In the genomic region with DNA sequence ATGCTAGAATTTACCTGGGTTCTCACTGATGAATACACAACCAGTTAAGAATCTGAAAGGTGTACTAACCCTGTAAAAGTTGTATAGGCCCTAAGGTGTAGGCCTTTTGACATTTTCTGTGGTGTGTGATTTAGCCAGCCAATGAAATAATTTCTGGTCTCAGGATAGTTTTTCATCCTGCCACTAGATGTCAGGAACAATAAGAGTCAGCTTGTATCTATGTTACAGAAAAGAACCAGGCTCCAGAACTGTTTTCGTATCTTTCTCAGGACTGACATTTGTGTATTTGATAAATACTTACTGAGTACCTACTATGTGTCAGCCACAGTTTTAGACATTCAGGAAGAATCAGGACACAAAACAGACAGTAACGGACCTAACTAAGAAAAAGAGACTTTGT, we compare ENCODE assay signal across 9 cellular contexts.
DNase-seq lines count a peak whose midpoint lies in the region; ATAC-seq and TF ChIP-seq lines count a peak whose summit lies in the region.
"Had no signal": no experiment of that assay in that cellular context is flagged by ENCODE, and none has a peak within 500 bp of the region (broad histone marks: within the 10 kb centered on the region; RNA-seq: fewer than 3 reads in every experiment).

No MANE protein-coding gene starts in this region.

- intact Hi-C loops in natural killer cell (cut with micrococcal nuclease): no loop called here

- TF ChIP-seq CTCF in GM23338 (conservative IDR thresholded peaks at IDR 0.05; ENCODE audit: low read depth in 2 of 2) (peak; percentile 64 to 73), endodermal cell (conservative IDR thresholded peaks at IDR 0.05) (peak; percentile 74), natural killer cell (IDR thresholded peaks at IDR 0.05) (no peak)

- no peaks in the 10 kb centered on the region for H4K20me1 ChIP-seq in GM23338 (replicated peaks; ENCODE audit: insufficient read depth)

- no peaks in the 10 kb centered on the region for H3K9me2 ChIP-seq in GM23338 (ENCODE audit: insufficient read depth)

- H3K36me3 Mint-ChIP-seq in GM23338 (ENCODE audit: low read depth) (no peaks in the 10 kb centered on the region; the same call in 1 of the 3 replicates), endodermal cell (ENCODE audit: low read depth) (no peaks in the 10 kb centered on the region), natural killer cell (no peaks in the 10 kb centered on the region)

- peaks cover 11% of the 10 kb centered on the region for H3K4me1 Mint-ChIP-seq in GM23338
- H3K4me1 Mint-ChIP-seq in endodermal cell: no peaks in the 10 kb centered on the region
- H3K4me1 Mint-ChIP-seq in natural killer cell: no peaks in the 10 kb centered on the region

- H3K36me3 ChIP-seq in GM23338 (ENCODE audit: insufficient read depth) (no peaks in the 10 kb centered on the region), endodermal cell (ENCODE audit: control insufficient read depth, insufficient read depth, low read length) (no peaks in the 10 kb centered on the region)
- H3K36me3 ChIP-seq: SJCRH30 had no signal

- ATAC-seq in GM23338 (peak; percentile 69), natural killer cell (no peak), GM21723 (IDR thresholded peaks at IDR 0.05; ENCODE audit: unreplicated experiment) (no peak)

- no peak overlapping the region for H3K9ac ChIP-seq in endodermal cell (ENCODE audit: extremely low read depth, low read length, poor library complexity, severe bottlenecking)

- H3K27ac Mint-ChIP-seq in GM23338 (no peak overlapping the region), endodermal cell (no peak overlapping the region), natural killer cell (no peak overlapping the region)

- H3K27me3 ChIP-seq in GM23338 (ENCODE audit: insufficient read depth) (no peaks in the 10 kb centered on the region), endodermal cell (ENCODE audit: control insufficient read depth, insufficient read depth, low read length, poor library complexity, severe bottlenecking) (no peaks in the 10 kb centered on the region)
- H3K27me3 ChIP-seq: SJCRH30 had no signal

- no peak overlapping the region for H3K27ac ChIP-seq in GM23338 (ENCODE audit: low read depth)
- H3K27ac ChIP-seq in endodermal cell (ENCODE audit: low read depth, low read length): no peak overlapping the region
- H3K27ac ChIP-seq: SJCRH30 had no signal

- H3K4me3 Mint-ChIP-seq in GM23338 (no peak overlapping the region), endodermal cell (no peak overlapping the region), natural killer cell (no peak overlapping the region)

- 94% methylated on average over 2 of the region's 2 CpGs; no CpG with 5 or more reads in 1 of the 2 experiments for WGBS in endodermal cell (ENCODE audit: insufficient coverage in 1 of 2, insufficient read length in 1 of 2), 2 experiments

- H2AFZ ChIP-seq in GM23338: no peak overlapping the region

- DNase-seq in EH (ENCODE audit: low read depth) (peak; percentile 69), GM23338 (ENCODE audit: low spot score) (peak; percentile 62), NCI-H146 treated with DMSO at 0.1 percent for 48 hours (lab: John Stamatoyannopoulos, UW; ENCODE audit: unreplicated experiment) (peak; percentile 56), endodermal cell (no peak), pons (ENCODE audit: low spot score) (peak; percentile 69), natural killer cell (no peak), NOMO-1 (lab: John Stamatoyannopoulos, UW; ENCODE audit: unreplicated experiment in 2 of 2) (no peak)

- H3K9me3 Mint-ChIP-seq in GM23338 (no peaks in the 10 kb centered on the region), endodermal cell (peaks cover 2% of the 10 kb centered on the region), natural killer cell (peaks cover 0 to 7% of the 10 kb centered on the region in 2 donors)

- no peaks in the 10 kb centered on the region for H3K9me3 ChIP-seq in endodermal cell (ENCODE audit: control insufficient read depth, low read length)
- H3K9me3 ChIP-seq: SJCRH30 had no signal

- no peak overlapping the region for H3K4me3 ChIP-seq in GM23338
- H3K4me3 ChIP-seq in endodermal cell (ENCODE audit: low read length): no peak overlapping the region
- H3K4me3 ChIP-seq: SJCRH30 had no signal

- H3K4me1 ChIP-seq in GM23338 (ENCODE audit: insufficient read depth) (no peaks in the 10 kb centered on the region), endodermal cell (ENCODE audit: control insufficient read depth, insufficient read depth, low read length) (no peaks in the 10 kb centered on the region)

- no peak overlapping the region for H3K4me2 ChIP-seq in GM23338

- no peaks in the 10 kb centered on the region for H3K79me2 ChIP-seq in GM23338 (replicated peaks; ENCODE audit: insufficient read depth)

- H3K27me3 Mint-ChIP-seq in GM23338 (ENCODE audit: insufficient read depth, low read depth, poor library complexity) (peaks cover 3% of the 10 kb centered on the region), endodermal cell (ENCODE audit: insufficient read depth) (no peaks in the 10 kb centered on the region), natural killer cell (ENCODE audit: low read depth in 2 of 2) (no peaks in the 10 kb centered on the region)

- H3F3A ChIP-seq in GM23338 (replicated peaks; ENCODE audit: low read depth): no peaks in the 10 kb centered on the region

TF ChIP-seq in GM23338, 12 proteins besides CTCF, POLR2A, EP300 and RAD21 (continues in another document):
- TF ChIP-seq, protein P1, sequence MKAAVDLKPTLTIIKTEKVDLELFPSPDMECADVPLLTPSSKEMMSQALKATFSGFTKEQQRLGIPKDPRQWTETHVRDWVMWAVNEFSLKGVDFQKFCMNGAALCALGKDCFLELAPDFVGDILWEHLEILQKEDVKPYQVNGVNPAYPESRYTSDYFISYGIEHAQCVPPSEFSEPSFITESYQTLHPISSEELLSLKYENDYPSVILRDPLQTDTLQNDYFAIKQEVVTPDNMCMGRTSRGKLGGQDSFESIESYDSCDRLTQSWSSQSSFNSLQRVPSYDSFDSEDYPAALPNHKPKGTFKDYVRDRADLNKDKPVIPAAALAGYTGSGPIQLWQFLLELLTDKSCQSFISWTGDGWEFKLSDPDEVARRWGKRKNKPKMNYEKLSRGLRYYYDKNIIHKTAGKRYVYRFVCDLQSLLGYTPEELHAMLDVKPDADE (IDR thresholded peaks at IDR 0.05): no peak
- TF ChIP-seq JUNB (IDR thresholded peaks at IDR 0.05; ENCODE audit: unreplicated experiment) (no peak), POLR2AphosphoS5 (IDR thresholded peaks at IDR 0.05; ENCODE audit: low read depth) (no peak), EZH2phosphoT487 (IDR thresholded peaks at IDR 0.05; ENCODE audit: unreplicated experiment) (no peak), EZH2 (IDR thresholded peaks at IDR 0.05; ENCODE audit: low read depth, unreplicated experiment) (no peak), CREB1 (CRISPR knock-in tag; IDR thresholded peaks at IDR 0.05; ENCODE audit: low read depth) (no peak), NANOG (IDR thresholded peaks at IDR 0.05; ENCODE audit: borderline replicate concordance) (no peak), ZNF114 (CRISPR knock-in tag; IDR thresholded peaks at IDR 0.05) (no peak), ZNF331 (CRISPR knock-in tag; IDR thresholded peaks at IDR 0.05; ENCODE audit: low read depth) (no peak), STAT1 (IDR thresholded peaks at IDR 0.05; ENCODE audit: unreplicated experiment) (no peak)
- TF ChIP-seq, protein P2, sequence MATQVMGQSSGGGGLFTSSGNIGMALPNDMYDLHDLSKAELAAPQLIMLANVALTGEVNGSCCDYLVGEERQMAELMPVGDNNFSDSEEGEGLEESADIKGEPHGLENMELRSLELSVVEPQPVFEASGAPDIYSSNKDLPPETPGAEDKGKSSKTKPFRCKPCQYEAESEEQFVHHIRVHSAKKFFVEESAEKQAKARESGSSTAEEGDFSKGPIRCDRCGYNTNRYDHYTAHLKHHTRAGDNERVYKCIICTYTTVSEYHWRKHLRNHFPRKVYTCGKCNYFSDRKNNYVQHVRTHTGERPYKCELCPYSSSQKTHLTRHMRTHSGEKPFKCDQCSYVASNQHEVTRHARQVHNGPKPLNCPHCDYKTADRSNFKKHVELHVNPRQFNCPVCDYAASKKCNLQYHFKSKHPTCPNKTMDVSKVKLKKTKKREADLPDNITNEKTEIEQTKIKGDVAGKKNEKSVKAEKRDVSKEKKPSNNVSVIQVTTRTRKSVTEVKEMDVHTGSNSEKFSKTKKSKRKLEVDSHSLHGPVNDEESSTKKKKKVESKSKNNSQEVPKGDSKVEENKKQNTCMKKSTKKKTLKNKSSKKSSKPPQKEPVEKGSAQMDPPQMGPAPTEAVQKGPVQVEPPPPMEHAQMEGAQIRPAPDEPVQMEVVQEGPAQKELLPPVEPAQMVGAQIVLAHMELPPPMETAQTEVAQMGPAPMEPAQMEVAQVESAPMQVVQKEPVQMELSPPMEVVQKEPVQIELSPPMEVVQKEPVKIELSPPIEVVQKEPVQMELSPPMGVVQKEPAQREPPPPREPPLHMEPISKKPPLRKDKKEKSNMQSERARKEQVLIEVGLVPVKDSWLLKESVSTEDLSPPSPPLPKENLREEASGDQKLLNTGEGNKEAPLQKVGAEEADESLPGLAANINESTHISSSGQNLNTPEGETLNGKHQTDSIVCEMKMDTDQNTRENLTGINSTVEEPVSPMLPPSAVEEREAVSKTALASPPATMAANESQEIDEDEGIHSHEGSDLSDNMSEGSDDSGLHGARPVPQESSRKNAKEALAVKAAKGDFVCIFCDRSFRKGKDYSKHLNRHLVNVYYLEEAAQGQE (IDR thresholded peaks at IDR 0.05; ENCODE audit: unreplicated experiment): no peak

Comparison
In these comparisons a context has a peak if more than half of its experiments do, and no peak if none do; other contexts are left out.
1. DNase-seq: peak in EH (single experiment), GM23338 (single experiment), NCI-H146 treated with DMSO at 0.1 percent for 48 hours (single experiment) and pons (single experiment); none in endodermal cell (single experiment), natural killer cell (single experiment) and NOMO-1 (0 of 2).